8 cellular contexts compared by ENCODE assay signal in genomic region chr2:70141754-70142589, GRCh38. TPM values are rescaled to one million over a fixed set of nuclear protein-coding genes. Genes with fewer than 3 reads are reported as not detected.
DNase-seq lines count a peak whose midpoint lies in the region; ATAC-seq, FAIRE-seq and TF ChIP-seq lines count a peak whose summit lies in the region.

No MANE protein-coding gene starts in this region.

- POLR2A ChIA-PET in A549 (lab: Yijun Ruan, JAX) = interaction anchor here (0.6 to 5.5 kb wide), 19 partner anchors 9 to 249 kb away, joined by 3 to 87 read pairs (median 4); partner anchors contain the start of genes C2orf42, MXD1, SNRNP27 and SNRPG

- intact Hi-C loops in left cardiac atrium (cut with DNase I) = loop anchor here (1.0 to 2.0 kb wide), 3 partner anchors 18 to 56 kb away; partner anchors contain the start of gene PCBP1 (in 1 of the 2)

- peak overlapping the region; percentile 96 to 100 for H3K27ac ChIP-seq in A549

- peak; percentile 57 for TF ChIP-seq POLR2A in A549 (IDR thresholded peaks at IDR 0.05; ENCODE audit: low read length)

- DNase-seq in A549 (ENCODE audit: low read depth in 1 of 2, low spot score in 1 of 2) = peak; percentile 51 to 84
- peak; percentile 60 for DNase-seq in GM13976 (ENCODE audit: low spot score)
- peak; percentile 44 to 65 for DNase-seq in NCI-H446 (lab: John Stamatoyannopoulos, UW)
- peak; percentile 19 for DNase-seq in activated naive CD8-positive, alpha-beta T cell treated with anti-CD3 and anti-CD28 coated beads, Interleukin-2, amount 50 U/mL, for 16 hours (ENCODE audit: low read depth, low spot score)
- DNase-seq in left cardiac atrium = no peak
- peak; percentile 34 for DNase-seq in renal cortical epithelial cell (ENCODE audit: low read depth)
- no peak for DNase-seq in NCI-H226

- 7% methylated on average over 13 of the region's 76 CpGs for WGBS in A549 (ENCODE audit: missing lambda C conversion rate)

- no peaks in the 10 kb centered on the region for H3K9me3 ChIP-seq in A549

- peak overlapping the region; percentile 63 for H3K4me3 ChIP-seq in A549

- in situ Hi-C loops in GM13976 (cut with MboI; ENCODE audit: low sequenced_read_pairs, unreplicated experiment) = loop anchor here (10.0 kb wide), 1 partner anchor 227 kb away; the partner anchor contains the start of gene MXD1

- CTCF ChIA-PET in A549 (lab: Yijun Ruan, JAX) = interaction anchor here (0.5 to 8.5 kb wide), 24 partner anchors 9 to 231 kb away, joined by 3 to 89 read pairs (median 6); partner anchors contain the start of genes MXD1, PCBP1 and SNRPG

- peak; percentile 78 to 86 for ATAC-seq in A549
- ATAC-seq in HG02840 (IDR thresholded peaks at IDR 0.05; ENCODE audit: low FRiP score, unreplicated experiment) = peak; percentile 36
- peak; percentile 86 to 89 for ATAC-seq in left cardiac atrium

- TF ChIP-seq RAD21 in A549 (conservative IDR thresholded peaks at IDR 0.05 in 1 of 2, IDR thresholded peaks at IDR 0.05 in 1 of 2) = no peak

- FAIRE-seq in A549 (lab: Jason Lieb, UNC) = no peak

- H3K4me2 ChIP-seq in A549 = peak overlapping the region; percentile 92

- TF ChIP-seq CTCF in A549 (IDR thresholded peaks at IDR 0.05) (no peak), GM13976 (IDR thresholded peaks at IDR 0.05; ENCODE audit: borderline replicate concordance, control extremely low read depth, extremely low read depth, insufficient read depth, missing control alignments) (no peak)

- H3K4me1 ChIP-seq in A549 = peaks cover 30% of the 10 kb centered on the region

- peak in 1 of 2 experiments; percentile 63; a peak in 2 of 5 replicates for TF ChIP-seq EP300 in A549 (IDR thresholded peaks at IDR 0.05)

TF ChIP-seq in A549, 52 proteins besides CTCF, POLR2A, EP300 and RAD21 (continues in another document):
- TF ChIP-seq TP53 (CRISPR knock-in tag; IDR thresholded peaks at IDR 0.05) = peak; percentile 84; the same call in 1 of the 2 replicates
- no peak for TF ChIP-seq CHD4 (IDR thresholded peaks at IDR 0.05; ENCODE audit: borderline replicate concordance)
- TF ChIP-seq HOXA7 (CRISPR knock-in tag; IDR thresholded peaks at IDR 0.05) = peak; percentile 16; the same call in 1 of the 2 replicates
- no peak for TF ChIP-seq ZC3H11A (IDR thresholded peaks at IDR 0.05)
- no peak for TF ChIP-seq EHMT2 (IDR thresholded peaks at IDR 0.05; ENCODE audit: low read depth)
- no peak for TF ChIP-seq SMC3 (IDR thresholded peaks at IDR 0.05)
- peak; percentile 92 for TF ChIP-seq MYC (IDR thresholded peaks at IDR 0.05; ENCODE audit: borderline replicate concordance, low read length)
- TF ChIP-seq EHF (CRISPR knock-in tag; IDR thresholded peaks at IDR 0.05) = peak; percentile 66; the same call in 1 of the 2 replicates
- no peak for TF ChIP-seq RFX5 (IDR thresholded peaks at IDR 0.05)
- no peak for TF ChIP-seq ZFP36 (IDR thresholded peaks at IDR 0.05; ENCODE audit: borderline replicate concordance, partially characterized antibody)
- peak; percentile 97 for TF ChIP-seq BCL3 (IDR thresholded peaks at IDR 0.05)
- TF ChIP-seq PBX3 (IDR thresholded peaks at IDR 0.05) = peak; percentile 36; the same call in 1 of the 2 replicates
- no peak for TF ChIP-seq NFE2L2 (conservative IDR thresholded peaks at IDR 0.05; ENCODE audit: low read length)
- peak; percentile 81 for TF ChIP-seq HOXB5 (CRISPR knock-in tag; IDR thresholded peaks at IDR 0.05)
- TF ChIP-seq HES2 (IDR thresholded peaks at IDR 0.05) = no peak
- TF ChIP-seq REST (IDR thresholded peaks at IDR 0.05) = no peak
- TF ChIP-seq KDM5A (IDR thresholded peaks at IDR 0.05) = no peak
- no peak for TF ChIP-seq FOXS1 (CRISPR knock-in tag; IDR thresholded peaks at IDR 0.05)
- TF ChIP-seq FOSL2 (IDR thresholded peaks at IDR 0.05) = no peak
- TF ChIP-seq FOSL2 (CRISPR knock-in tag; IDR thresholded peaks at IDR 0.05) = no peak
- no peak; the same call in 1 of the 2 replicates for TF ChIP-seq HOXB13 (CRISPR knock-in tag; IDR thresholded peaks at IDR 0.05; ENCODE audit: low read depth)
- 0 out of 2 replicates have a peak, but pooled peaks have one; percentile 35 for TF ChIP-seq BHLHE40 (IDR thresholded peaks at IDR 0.05; ENCODE audit: low read depth, low read length)
- TF ChIP-seq USF2 (IDR thresholded peaks at IDR 0.05) = peak; percentile 36; the same call in 1 of the 2 replicates
- TF ChIP-seq CEBPB (IDR thresholded peaks at IDR 0.05) = no peak
- no peak for TF ChIP-seq CBX2 (IDR thresholded peaks at IDR 0.05; ENCODE audit: borderline replicate concordance, low read depth)
- TF ChIP-seq TFCP2L1 (CRISPR knock-in tag; IDR thresholded peaks at IDR 0.05) = peak; percentile 72; the same call in 1 of the 2 replicates
- TF ChIP-seq ZNF302 (CRISPR knock-in tag; IDR thresholded peaks at IDR 0.05) = no peak
- TF ChIP-seq GATA3 (IDR thresholded peaks at IDR 0.05; ENCODE audit: borderline replicate concordance) = 0 out of 2 replicates have a peak, but pooled peaks have one; percentile 13

RNA-seq across cellular contexts. Expression of gene C2orf42, which starts 48.8 kb away (rescaled TPM):
- polyA plus RNA-seq in A549 (2011; rRNA removed) (10.4 and 14.8 TPM in 2 replicates), A549 (2017; fragmentation: RNase III; extraction: RNeasy Plus Mini Kit Qiagen cat#74134 plus additional on column Dnase treatment) (8.1 to 9.5 TPM (median 8.3 TPM) in 3 replicates)
- 3.6 and 4.9 TPM in 2 replicates for polyA plus RNA-seq in A549 (2012; cell fraction: cytosol; rRNA removed)
- 5.0 and 7.0 TPM in 2 replicates for polyA plus RNA-seq in A549 (2012; cell fraction: nucleus; rRNA removed)
- 49.4 and 61.1 TPM in 2 replicates for polyA minus RNA-seq in A549 (2011; rRNA and poly(A)+ RNA removed)
- total RNA-seq in left cardiac atrium (10 to 100 TPM; 10.9 to 14.4 TPM), renal cortical epithelial cell (8.9 and 20.8 TPM in 2 replicates)

RNA-seq across cellular contexts. Expression of gene PCBP1, which starts 54.7 kb away (rescaled TPM):
- polyA plus RNA-seq in A549 (2011; rRNA removed) (86.8 and 134 TPM in 2 replicates), A549 (2017; fragmentation: RNase III; extraction: RNeasy Plus Mini Kit Qiagen cat#74134 plus additional on column Dnase treatment) (284 to 310 TPM (median 304 TPM) in 3 replicates)
- 207 and 256 TPM in 2 replicates for polyA plus RNA-seq in A549 (2012; cell fraction: cytosol; rRNA removed)
- 280 and 285 TPM in 2 replicates for polyA plus RNA-seq in A549 (2012; cell fraction: nucleus; rRNA removed)
- 92.8 and 115 TPM in 2 replicates for polyA minus RNA-seq in A549 (2011; rRNA and poly(A)+ RNA removed)
- total RNA-seq in left cardiac atrium (100 to 1,000 TPM; 230 to 248 TPM), renal cortical epithelial cell (24.7 and 103 TPM in 2 replicates)

Comparison
In these comparisons a context has a peak if more than half of its experiments do, and no peak if none do; other contexts are left out.
1. ATAC-seq: peak in every context shown above with its lines; median percentile 88 in left cardiac atrium; 82 in A549; 36 in HG02840.
2. DNase-seq: peak in A549 (2 of 2), GM13976 (single experiment), NCI-H446 (2 of 2), activated naive CD8-positive, alpha-beta T cell treated with anti-CD3 and anti-CD28 coated beads, Interleukin-2, amount 50 U/mL, for 16 hours (single experiment) and renal cortical epithelial cell (single experiment); none in left cardiac atrium (single experiment) and NCI-H226 (single experiment).